In the genomic region with DNA sequence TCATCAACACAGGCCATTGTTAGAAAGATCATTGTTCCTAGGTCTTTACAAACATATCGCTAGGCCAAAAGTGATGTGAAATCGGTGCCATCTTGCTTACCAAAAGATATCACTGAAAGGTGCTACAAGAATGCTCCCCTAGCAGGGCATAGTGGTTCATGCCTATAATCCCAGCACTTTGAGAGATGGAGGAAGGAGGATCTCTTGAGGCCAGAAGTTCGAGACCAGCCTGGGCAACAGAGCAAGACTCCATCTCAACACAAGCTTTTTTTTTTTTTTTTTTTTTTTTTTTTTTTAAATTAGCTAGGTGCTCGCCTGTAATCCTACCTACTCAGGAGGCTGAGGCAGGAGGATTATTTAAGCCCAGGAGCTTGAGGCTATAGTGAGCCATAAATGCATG, we compare ENCODE assay signal across 31 cellular contexts.
"Had no signal": no experiment of that assay in that cellular context is flagged by ENCODE, and none has a peak within 500 bp of the region (broad histone marks: within the 10 kb centered on the region; RNA-seq: fewer than 3 reads in every experiment).

No MANE protein-coding gene starts in this region.

- H3K9me3 ChIP-seq: ascending aorta had no signal

- H3K27ac ChIP-seq: ascending aorta, cardiac muscle cell, VCaP had no signal

- FAIRE-seq: bronchial epithelial cell, TTC549 had no signal

- H3K27me3 ChIP-seq: ascending aorta, cardiac muscle cell had no signal

- DNase-seq: activated CD4-positive, alpha-beta memory T cell treated with anti-CD3 and anti-CD28 coated beads, Interleukin-2, amount 10 ng/mL, durations not matched to agents 7 days and 5 days; activated CD4-positive, alpha-beta T cell treated with anti-CD3 and anti-CD28 coated beads for 1 hour; activated CD4-positive, alpha-beta T cell treated with anti-CD3 and anti-CD28 coated beads for 36 hours; activated CD4-positive, alpha-beta T cell treated with anti-CD3 and anti-CD28 coated beads for 48 hours; activated CD4-positive, alpha-beta T cell treated with anti-CD3 and anti-CD28 coated beads, Interleukin-2, amount 10 ng/mL, durations not matched to agents 7 days and 5 days; activated CD4-positive, alpha-beta T cell treated with anti-CD3 and anti-CD28 coated beads, Interleukin-2, amount 50 U/mL, for 48 hours; activated CD4-positive, CD25-positive, alpha-beta regulatory T cell; activated CD8-positive, alpha-beta memory T cell treated with anti-CD3 and anti-CD28 coated beads for 24 hours; activated CD8-positive, alpha-beta memory T cell treated with anti-CD3 and anti-CD28 coated beads, Interleukin-2, amount 10 ng/mL, durations not matched to agents 7 days and 5 days; activated CD8-positive, alpha-beta memory T cell treated with anti-CD3 and anti-CD28 coated beads, Interleukin-2, amount 50 U/mL, for 48 hours; activated CD8-positive, alpha-beta T cell treated with anti-CD3 and anti-CD28 coated beads, Interleukin-2, amount 10 ng/mL, durations not matched to agents 7 days and 5 days; activated effector memory CD4-positive, alpha-beta T cell treated with anti-CD3 and anti-CD28 coated beads, Interleukin-2, amount 50 U/mL, for 16 hours; activated naive CD4-positive, alpha-beta T cell treated with anti-CD3 and anti-CD28 coated beads, Interleukin-2, amount 10 ng/mL, durations not matched to agents 7 days and 5 days; activated naive CD4-positive, alpha-beta T cell treated with Interleukin-2 at 50 U/mL for 16 hours; activated naive CD8-positive, alpha-beta T cell treated with anti-CD3 and anti-CD28 coated beads, Interleukin-2, amount 10 ng/mL, durations not matched to agents 7 days and 5 days; activated naive CD8-positive, alpha-beta T cell treated with anti-CD3 and anti-CD28 coated beads, Interleukin-2, amount 50 U/mL, for 24 hours; activated T-cell treated with anti-CD3 and anti-CD28 coated beads, Interleukin-2, amount 50 U/mL, for 24 hours; activated T-cell treated with anti-CD3 and anti-CD28 coated beads, Interleukin-2, amount 50 U/mL, for 72 hours; amygdala; anterior cingulate cortex; central memory CD4-positive, alpha-beta T cell; T-helper 1 cell; T-helper 2 cell; T-helper 9 cell had no signal

- H3K36me3 ChIP-seq: ascending aorta, cardiac muscle cell had no signal

- H3K4me3 ChIP-seq: ascending aorta, cardiac muscle cell had no signal

- H3K4me1 ChIP-seq: ascending aorta had no signal

- ATAC-seq: activated CD4-positive, alpha-beta T cell treated with anti-CD3 and anti-CD28 coated beads for 36 hours; activated CD4-positive, CD25-positive, alpha-beta regulatory T cell treated with anti-CD3 and anti-CD28 coated beads, Interleukin-2, amount 50 U/mL, for 24 hours; activated CD8-positive, alpha-beta memory T cell treated with anti-CD3 and anti-CD28 coated beads, Interleukin-2, amount 10 ng/mL, durations not matched to agents 7 days and 5 days; activated CD8-positive, alpha-beta T cell treated with anti-CD3 and anti-CD28 coated beads, Interleukin-2, amount 10 ng/mL, durations not matched to agents 7 days and 5 days; activated naive CD8-positive, alpha-beta T cell treated with anti-CD3 and anti-CD28 coated beads, Interleukin-2, amount 50 U/mL, for 24 hours; activated T-cell treated with anti-CD3 and anti-CD28 coated beads, Interleukin-2, amount 50 U/mL, for 72 hours; activated T-helper 17 cell treated with anti-CD3 and anti-CD28 coated beads, Interleukin-2, amount 50 U/mL, for 72 hours had no signal
